ENCODE assay signal across 8 cellular contexts in genomic region chr1:235083589-235084323, GRCh38. TPM values are rescaled to one million over a fixed set of nuclear protein-coding genes. Genes with fewer than 3 reads are reported as not detected.
A peak's percentile ranks its signal among the peaks of the same experiment; 100 is the strongest.
DNase-seq lines count a peak whose midpoint lies in the region; ATAC-seq and TF ChIP-seq lines count a peak whose summit lies in the region.

No MANE protein-coding gene starts in this region.

- in situ Hi-C loops in ACHN (cut with HindIII; ENCODE audit: low pct_ligation_motif_present, low pct_unique_long_range_greater_than_20kb, low sequenced_read_pairs), result no loop called here

- peak overlapping the region; percentile 93 for H3K27ac Mint-ChIP-seq in chondrocyte (ENCODE audit: unreplicated experiment)

- DNase-seq in ACHN, result peak; percentile 89
- DNase-seq in NCI-H345 treated with DMSO at 0.1 percent for 48 hours (lab: John Stamatoyannopoulos, UW; ENCODE audit: unreplicated experiment), result peak; percentile 51
- peak; percentile 59 for DNase-seq in activated CD4-positive, CD25-positive, alpha-beta regulatory T cell treated with anti-CD3 and anti-CD28 coated beads, Interleukin-2, amount 50 U/mL, for 72 hours
- DNase-seq in chondrocyte (ENCODE audit: low spot score), result no peak
- DNase-seq in left lobe of liver (ENCODE audit: low spot score), result peak; percentile 87
- DNase-seq in stimulated activated CD4-positive, alpha-beta T cell treated with anti-CD3 and anti-CD28 coated beads, Interleukin-2, amount 100 ng/mL, for 48 hours, result peak; percentile 51 to 58

- H3K27me3 Mint-ChIP-seq in chondrocyte (ENCODE audit: low read depth), result no peaks in the 10 kb centered on the region

- no peaks in the 10 kb centered on the region for H3K9me3 Mint-ChIP-seq in chondrocyte (ENCODE audit: low read depth)

- peak; percentile 96 for TF ChIP-seq CTCF in chondrocyte (IDR thresholded peaks at IDR 0.05)

- no peaks in the 10 kb centered on the region for H3K36me3 Mint-ChIP-seq in chondrocyte (ENCODE audit: low read depth)

- peak overlapping the region; percentile 64 for H3K4me3 Mint-ChIP-seq in chondrocyte (ENCODE audit: unreplicated experiment)

- peak; percentile 75 for ATAC-seq in GM18867 (IDR thresholded peaks at IDR 0.05; ENCODE audit: unreplicated experiment)
- peak; percentile 76 for ATAC-seq in HG03196 (IDR thresholded peaks at IDR 0.05; ENCODE audit: unreplicated experiment)
- ATAC-seq in left lobe of liver, result peak; percentile 90

- peaks cover 23% of the 10 kb centered on the region for H3K4me1 Mint-ChIP-seq in chondrocyte (ENCODE audit: low read depth)

RNA-seq across cellular contexts. Expression of gene TOMM20, which starts 44.9 kb away (rescaled TPM):
- 66.3 to 89.1 TPM (median 80.7 TPM) in 3 replicates for total RNA-seq in chondrocyte
- total RNA-seq in left lobe of liver, result 48.7 TPM
